In genomic region chr5:44809956-44810276, GRCh38 we compare ENCODE assay signal across 8 cellular contexts. TPM values are rescaled to one million over a fixed set of nuclear protein-coding genes. Genes with fewer than 3 reads are reported as not detected.
DNase-seq lines count a peak whose midpoint lies in the region; ATAC-seq and TF ChIP-seq lines count a peak whose summit lies in the region.

No MANE protein-coding gene starts in this region.

- peak overlapping the region; percentile 99 for H2AFZ ChIP-seq in ACC112 (ENCODE audit: low read length, unreplicated experiment)

- DNase-seq in Jurkat, Clone E6-1 (ENCODE audit: low read depth, low spot score) = no peak
- DNase-seq in colonic mucosa (no peak), NCI-H748 (lab: John Stamatoyannopoulos, UW; ENCODE audit: unreplicated experiment) (no peak)

- intact Hi-C loops in colonic mucosa (cut with DNase I) = no loop called here

- TF ChIP-seq CTCF in colonic mucosa (IDR thresholded peaks at IDR 0.05) = no peak

- H3K4me3 ChIP-seq in ACC112 (ENCODE audit: low read depth, low read length) (peak overlapping the region; percentile 95), colonic mucosa (peak overlapping the region; percentile 96), muscle layer of duodenum (ENCODE audit: low read depth in 1 of 2, low read length in 2 of 2) (peak overlapping the region; percentile 94 to 98)
- peak overlapping the region; percentile 91 for H3K4me3 ChIP-seq in Jurkat, Clone E6-1 (ENCODE audit: low read length)

- H3K27me3 ChIP-seq in ACC112 (ENCODE audit: insufficient read depth, low read length) (no peaks in the 10 kb centered on the region), colonic mucosa (no peaks in the 10 kb centered on the region), muscle layer of duodenum (ENCODE audit: low read depth, low read length) (no peaks in the 10 kb centered on the region)

- no peak for ATAC-seq in HG03108 (IDR thresholded peaks at IDR 0.05; ENCODE audit: unreplicated experiment)
- ATAC-seq in GM19397 (IDR thresholded peaks at IDR 0.05; ENCODE audit: unreplicated experiment) = no peak
- ATAC-seq in HG02759 (IDR thresholded peaks at IDR 0.05; ENCODE audit: unreplicated experiment) = no peak

- peak overlapping the region; percentile 70 for H3K27ac ChIP-seq in ACC112 (ENCODE audit: low read depth, low read length)
- H3K27ac ChIP-seq in colonic mucosa = peak overlapping the region; percentile 89
- peak overlapping the region; percentile 81 for H3K27ac ChIP-seq in muscle layer of duodenum (ENCODE audit: low read length)

- H3K9me3 ChIP-seq in colonic mucosa (no peaks in the 10 kb centered on the region), muscle layer of duodenum (ENCODE audit: control insufficient read depth in 1 of 2, low read length in 2 of 2) (no peaks in the 10 kb centered on the region)

- peaks cover 14% of the 10 kb centered on the region for H3K36me3 ChIP-seq in ACC112 (ENCODE audit: insufficient read depth, low read length)
- no peaks in the 10 kb centered on the region for H3K36me3 ChIP-seq in colonic mucosa
- peaks cover 26 to 28% of the 10 kb centered on the region in 2 donors for H3K36me3 ChIP-seq in muscle layer of duodenum (ENCODE audit: control insufficient read depth in 1 of 2, insufficient read depth in 2 of 2, low read length in 2 of 2)

- peak overlapping the region; percentile 87 to 91 for H3K9ac ChIP-seq in colonic mucosa (ENCODE audit: low read depth in 2 of 2, low read length in 2 of 2)

- peaks cover 11% of the 10 kb centered on the region for H3K4me1 ChIP-seq in ACC112 (ENCODE audit: control insufficient read depth, insufficient read depth, low read length, unreplicated experiment)
- H3K4me1 ChIP-seq in colonic mucosa = no peaks in the 10 kb centered on the region
- peaks cover 0 to 26% of the 10 kb centered on the region in 2 donors for H3K4me1 ChIP-seq in muscle layer of duodenum (ENCODE audit: control insufficient read depth in 1 of 2, insufficient read depth in 2 of 2, low read length in 2 of 2)

- H3K79me2 ChIP-seq in ACC112 (ENCODE audit: control insufficient read depth, insufficient read depth, low read length, unreplicated experiment) = peaks cover 48% of the 10 kb centered on the region

RNA-seq across cellular contexts. Expression of gene MRPS30, which starts 1.2 kb away (rescaled TPM):
- polyA plus RNA-seq in Jurkat, Clone E6-1 (2012; ENCODE audit: insufficient read depth, insufficient read length) = 38.7 TPM
- 10 to 100 TPM; 47.8 to 62.3 TPM for total RNA-seq in colonic mucosa
